8 cellular contexts compared by ENCODE assay signal in genomic region chr6:43629505-43630300, GRCh38. TPM values are rescaled to one million over a fixed set of nuclear protein-coding genes. Genes with fewer than 3 reads are reported as not detected.
DNase-seq lines count a peak whose midpoint lies in the region; ATAC-seq and TF ChIP-seq lines count a peak whose summit lies in the region.

No MANE protein-coding gene starts in this region.

- H3K9me3 ChIP-seq in muscle layer of colon (ENCODE audit: low read length), result no peaks in the 10 kb centered on the region

- peak overlapping the region; percentile 93 for H3K27ac ChIP-seq in muscle layer of colon (ENCODE audit: low read depth, low read length)

- H3K36me3 ChIP-seq in muscle layer of colon (ENCODE audit: insufficient read depth, low read length), result peaks cover 15% of the 10 kb centered on the region

- ATAC-seq in GM21737 (IDR thresholded peaks at IDR 0.05; ENCODE audit: unreplicated experiment) (peak; percentile 63), esophagus mucosa (peak; percentile 86)

- H3K27me3 ChIP-seq in muscle layer of colon (ENCODE audit: control insufficient read depth in 1 of 2, insufficient read depth in 2 of 2, low read length in 2 of 2), result no peaks in the 10 kb centered on the region

- H3K4me3 ChIP-seq in muscle layer of colon (ENCODE audit: low read depth in 1 of 2, low read length in 2 of 2), result peak overlapping the region; percentile 66 to 98

- peak overlapping the region; percentile 84 for H3K9ac ChIP-seq in muscle layer of colon (ENCODE audit: low read length)

- DNase-seq in DMS79 (lab: John Stamatoyannopoulos, UW), result peak; percentile 97
- DNase-seq in KG1 (lab: John Stamatoyannopoulos, UW), result peak; percentile 92
- peak; percentile 94 for DNase-seq in activated T-cell treated with anti-CD3 and anti-CD28 coated beads, Interleukin-2, amount 50 U/mL, for 48 hours
- DNase-seq in stimulated activated CD8-positive, alpha-beta memory T cell treated with anti-CD3 and anti-CD28 coated beads, Interleukin-7, amount 100 ng/mL, for 1 hour (ENCODE audit: low read depth in 2 of 2), result peak; percentile 72 to 77

- H3K4me1 ChIP-seq in muscle layer of colon (ENCODE audit: insufficient read depth, low read length), result peaks cover 19% of the 10 kb centered on the region

TF ChIP-seq in PFSK-1, 5 proteins besides CTCF, POLR2A, EP300 and RAD21:
- TF ChIP-seq TAF1 (IDR thresholded peaks at IDR 0.05; ENCODE audit: borderline replicate concordance, insufficient read depth, low read length) (peak; percentile 87; the same call in 1 of the 2 replicates), SIN3A (IDR thresholded peaks at IDR 0.05; ENCODE audit: borderline replicate concordance, insufficient read depth, low read length) (0 out of 2 replicates have a peak, but pooled peaks have one; percentile 22), POLR2AphosphoS5 (IDR thresholded peaks at IDR 0.05; ENCODE audit: low read depth, low read length) (peak; percentile 90), REST (IDR thresholded peaks at IDR 0.05; ENCODE audit: insufficient read depth in 1 of 2, low read depth in 2 of 2, low read length in 2 of 2) (peak in 1 of 2 experiments; percentile 62; a peak in 1 of 4 replicates), FOXP2 (optimal IDR thresholded peaks at IDR 0.05; ENCODE audit: borderline replicate concordance, extremely low read depth, extremely low read length, insufficient read depth) (no peak)

RNA-seq across cellular contexts. Expression of gene GTPBP2, which starts 0.6 kb away (rescaled TPM):
- polyA plus RNA-seq in PFSK-1 (2012; ENCODE audit: insufficient read length, low read depth), result 269 TPM
- 49.7 TPM for total RNA-seq in esophagus mucosa

RNA-seq across cellular contexts. Expression of gene MAD2L1BP, which starts 5.9 kb away (rescaled TPM):
- polyA plus RNA-seq in PFSK-1 (2012; ENCODE audit: insufficient read length, low read depth), result 39.7 TPM
- 20.1 TPM for total RNA-seq in esophagus mucosa

RNA-seq across cellular contexts. Expression of gene RSPH9, which starts 15.1 kb away (rescaled TPM):
- 0.88 TPM for polyA plus RNA-seq in PFSK-1 (2012; ENCODE audit: insufficient read length, low read depth)
- total RNA-seq in esophagus mucosa, result not detected

RNA-seq across cellular contexts. Expression of gene POLH, which starts 53.7 kb away (rescaled TPM):
- 6.5 TPM for polyA plus RNA-seq in PFSK-1 (2012; ENCODE audit: insufficient read length, low read depth)
- total RNA-seq in esophagus mucosa, result 12.0 TPM

RNA-seq across cellular contexts. Expression of gene XPO5, which starts 53.9 kb away (rescaled TPM):
- polyA plus RNA-seq in PFSK-1 (2012; ENCODE audit: insufficient read length, low read depth), result 83.2 TPM
- total RNA-seq in esophagus mucosa, result 36.5 TPM

Comparison
In these comparisons a context has a peak if more than half of its experiments do, and no peak if none do; other contexts are left out.
1. Peak in every context shown above with its lines: DNase-seq, ATAC-seq, H3K4me3 ChIP-seq and H3K27ac ChIP-seq.